ENCODE assay signal across 15 cellular contexts in genomic region chr6:108027594-108027993, GRCh38. TPM values are rescaled to one million over a fixed set of nuclear protein-coding genes. Genes with fewer than 3 reads are reported as not detected.
DNase-seq lines count a peak whose midpoint lies in the region; ATAC-seq, FAIRE-seq and TF ChIP-seq lines count a peak whose summit lies in the region.
"Had no signal": no experiment of that assay in that cellular context is flagged by ENCODE, and none has a peak within 500 bp of the region (broad histone marks: within the 10 kb centered on the region; RNA-seq: fewer than 3 reads in every experiment).

No MANE protein-coding gene starts in this region.

- no peak overlapping the region for H2AFZ ChIP-seq in keratinocyte (ENCODE audit: control insufficient read depth, low read length)

- no peaks in the 10 kb centered on the region for H3K4me1 ChIP-seq in RWPE2 (ENCODE audit: insufficient read depth, poor library complexity, severe bottlenecking)
- H3K4me1 ChIP-seq in keratinocyte (ENCODE audit: control insufficient read depth, extremely low read depth, insufficient read depth, low read length): peaks cover 8% of the 10 kb centered on the region
- H3K4me1 ChIP-seq: ascending aorta had no signal

- H3K27me3 ChIP-seq in RWPE2 (ENCODE audit: insufficient read depth, poor library complexity, severe bottlenecking) (no peaks in the 10 kb centered on the region), keratinocyte (ENCODE audit: control insufficient read depth, extremely low read depth, insufficient read depth, low read length) (no peaks in the 10 kb centered on the region)
- H3K27me3 ChIP-seq: ascending aorta; BLaER1 treated with 17β-estradiol and CSF1 and Interleukin-3, amounts not matched to agents 10 nM and 100 nM had no signal

- H3K27ac ChIP-seq in RWPE2 (ENCODE audit: poor library complexity, severe bottlenecking): no peak overlapping the region
- H3K27ac ChIP-seq in keratinocyte (ENCODE audit: control insufficient read depth, insufficient read depth, low read length): no peak overlapping the region
- H3K27ac ChIP-seq: ascending aorta; BLaER1 treated with 17β-estradiol and CSF1 and Interleukin-3, amounts not matched to agents 10 nM and 100 nM had no signal

- TF ChIP-seq CTCF in RWPE2 (IDR thresholded peaks at IDR 0.05; ENCODE audit: poor library complexity, severe bottlenecking) (no peak), keratinocyte (optimal IDR thresholded peaks at IDR 0.05 in 1 of 3, IDR thresholded peaks at IDR 0.05 in 1 of 3, conservative IDR thresholded peaks at IDR 0.05 in 1 of 3; ENCODE audit: extremely low read depth in 1 of 3, insufficient read depth in 2 of 3, low read length in 3 of 3) (no peak)

- peak; percentile 20 for FAIRE-seq in keratinocyte (lab: Jason Lieb, UNC)
- FAIRE-seq: H1 had no signal

- H3K9me3 ChIP-seq in RWPE2 (ENCODE audit: severe bottlenecking) (no peaks in the 10 kb centered on the region), keratinocyte (ENCODE audit: control insufficient read depth, low read depth, low read length) (no peaks in the 10 kb centered on the region)
- H3K9me3 ChIP-seq: ascending aorta had no signal

- H3K9ac ChIP-seq in keratinocyte (ENCODE audit: control insufficient read depth, extremely low read depth, insufficient read depth, low read length): no peak overlapping the region
- H3K9ac ChIP-seq: BLaER1 treated with 17β-estradiol and CSF1 and Interleukin-3, amounts not matched to agents 10 nM and 100 nM had no signal

- ATAC-seq in RWPE2 (ENCODE audit: low read depth): peak; percentile 58; the same call in 1 of the 3 replicates
- no peak for ATAC-seq in HG03175 (IDR thresholded peaks at IDR 0.05; ENCODE audit: unreplicated experiment)
- ATAC-seq: activated T-cell treated with anti-CD3 and anti-CD28 coated beads, Interleukin-2, amount 50 U/mL, for 4 hours had no signal

- no peaks in the 10 kb centered on the region for H3K79me2 ChIP-seq in keratinocyte (ENCODE audit: control insufficient read depth, insufficient read depth, low read length)

- DNase-seq in Daoy (ENCODE audit: low read depth) (peak; percentile 33), LoVo (ENCODE audit: low spot score) (peak; percentile 61), RWPE2 (ENCODE audit: low spot score) (no peak), keratinocyte (ENCODE audit: low read depth, low spot score) (no peak), HuH-7 (ENCODE audit: low spot score) (no peak), UCSD-AML1 (lab: John Stamatoyannopoulos, UW; ENCODE audit: unreplicated experiment) (no peak)
- no peak for DNase-seq in stimulated activated CD4-positive, alpha-beta T cell treated with anti-CD3 and anti-CD28 coated beads, Interleukin-12 subunit alpha, Interleukin-12 subunit beta, amount 100 ng/mL, for 4 hours
- DNase-seq: activated T-cell treated with anti-CD3 and anti-CD28 coated beads, Interleukin-2, amount 50 U/mL, for 4 hours; hippocampal formation; NCI-H510A treated with DMSO at 0.1 percent for 48 hours; SIG-M5 had no signal

- H3K4me3 ChIP-seq in RWPE2 (ENCODE audit: severe bottlenecking) (no peak overlapping the region), keratinocyte (ENCODE audit: control insufficient read depth in 2 of 3, extremely low read depth in 1 of 3, insufficient read depth in 2 of 3, low read depth in 1 of 3, low read length in 3 of 3) (no peak overlapping the region)
- H3K4me3 ChIP-seq: ascending aorta; BLaER1 treated with 17β-estradiol and CSF1 and Interleukin-3, amounts not matched to agents 10 nM and 100 nM had no signal

- H3K4me2 ChIP-seq in keratinocyte (ENCODE audit: control insufficient read depth, extremely low read depth, insufficient read depth, low read depth, low read length): peak overlapping the region; percentile 19
- H3K4me2 ChIP-seq: BLaER1 treated with 17β-estradiol and CSF1 and Interleukin-3, amounts not matched to agents 10 nM and 100 nM had no signal

- H4K20me1 ChIP-seq in keratinocyte (ENCODE audit: control insufficient read depth, extremely low read depth, insufficient read depth, low read length): no peaks in the 10 kb centered on the region
- H4K20me1 ChIP-seq: BLaER1 treated with 17β-estradiol and CSF1 and Interleukin-3, amounts not matched to agents 10 nM and 100 nM had no signal

- H3K36me3 ChIP-seq in RWPE2 (ENCODE audit: low read depth): no peaks in the 10 kb centered on the region
- peaks cover 0 to 7% of the 10 kb centered on the region in 2 experiments for H3K36me3 ChIP-seq in keratinocyte (ENCODE audit: control insufficient read depth in 2 of 2, extremely low read depth in 1 of 2, insufficient read depth in 2 of 2, low read length in 2 of 2)
- H3K36me3 ChIP-seq: ascending aorta had no signal

- no peaks in the 10 kb centered on the region for H3K9me1 ChIP-seq in keratinocyte (ENCODE audit: control insufficient read depth, extremely low read depth, insufficient read depth, low read length)

- dilution Hi-C loops in keratinocyte (cut with MboI; ENCODE audit: extremely low pct_ligation_motif_present, low sequenced_read_pairs): no loop called here

RNA-seq across cellular contexts. Expression of gene OSTM1, which starts 46.9 kb away (rescaled TPM):
- 29.5 and 41.1 TPM in 2 replicates for total RNA-seq in Daoy (2014; rRNA removed; shearing (Covaris generic))
- 21.9 to 71.3 TPM (median 51.0 TPM) in 3 replicates for polyA plus RNA-seq in keratinocyte
- polyA plus RNA-seq in keratinocyte (2011; ENCODE audit: low read depth): 21.5 TPM
- 13.7 and 37.9 TPM in 2 replicates for polyA plus RNA-seq in keratinocyte (2011; cell fraction: cytosol; rRNA removed)
- polyA plus RNA-seq in keratinocyte (2011; cell fraction: nucleus; rRNA removed): 49.0 and 65.5 TPM in 2 replicates
- 27.8 and 58.1 TPM in 2 replicates for polyA plus RNA-seq in keratinocyte (2012; ENCODE audit: low replicate concordance)
- 21.5 to 37.4 TPM (median 37.2 TPM) in 3 replicates for polyA minus RNA-seq in keratinocyte
- polyA minus RNA-seq in keratinocyte (2011; cell fraction: cytosol; rRNA and poly(A)+ RNA removed): 82.9 TPM
- polyA minus RNA-seq in keratinocyte (2011; cell fraction: nucleus; rRNA and poly(A)+ RNA removed): 44.7 and 123 TPM in 2 replicates

Comparison
In these comparisons a context has a peak if more than half of its experiments do, and no peak if none do; other contexts are left out.
1. DNase-seq: peak in Daoy (single experiment) and LoVo (single experiment); none in RWPE2 (single experiment), keratinocyte (single experiment), HuH-7 (single experiment), stimulated activated CD4-positive, alpha-beta T cell treated with anti-CD3 and anti-CD28 coated beads, Interleukin-12 subunit alpha, Interleukin-12 subunit beta, amount 100 ng/mL, for 4 hours (single experiment) and UCSD-AML1 (single experiment).